In the genomic region with DNA sequence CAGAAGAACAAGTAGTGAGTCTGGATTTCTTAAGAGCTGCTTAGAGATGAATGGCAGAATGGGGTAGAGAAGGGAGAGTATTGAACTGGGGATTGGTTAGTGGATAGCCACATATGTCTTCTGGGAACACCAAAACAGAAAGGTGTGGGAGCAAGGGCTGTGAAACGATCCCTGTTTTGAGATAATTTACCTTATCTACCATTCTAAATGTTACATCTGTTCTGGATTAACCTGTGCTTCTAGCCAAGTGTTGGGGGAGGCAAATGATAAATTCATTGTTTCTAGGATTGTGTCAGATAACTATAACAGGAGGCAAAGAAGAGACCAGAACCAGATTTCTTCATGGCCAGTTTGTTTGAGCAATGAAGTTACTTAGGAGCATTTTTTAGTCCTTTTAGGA, we compare ENCODE assay signal across 21 cellular contexts. TPM values are rescaled to one million over a fixed set of nuclear protein-coding genes. Genes with fewer than 3 reads are reported as not detected.
DNase-seq lines count a peak whose midpoint lies in the region; ATAC-seq, FAIRE-seq and TF ChIP-seq lines count a peak whose summit lies in the region.
"Had no signal": no experiment of that assay in that cellular context is flagged by ENCODE, and none has a peak within 500 bp of the region (broad histone marks: within the 10 kb centered on the region; RNA-seq: fewer than 3 reads in every experiment).

No MANE protein-coding gene starts in this region.

- TF ChIP-seq EP300 in K562 (IDR thresholded peaks at IDR 0.05; ENCODE audit: low read length): peak; percentile 36; the same call in 1 of the 2 replicates

- H3K27ac ChIP-seq in K562 (ENCODE audit: extremely low read depth, low read depth, low read length) (no peak overlapping the region), heart right ventricle (no peak overlapping the region)
- H3K27ac ChIP-seq: A549, HL-60 had no signal

- intact Hi-C loops in K562 (cut with micrococcal nuclease): no loop called here
- intact Hi-C loops in heart right ventricle (cut with DNase I): no loop called here

- H3K9me3 Mint-ChIP-seq in activated naive CD4-positive, alpha-beta T cell treated with anti-CD3 and anti-CD28 coated beads, Interleukin-2, amount 50 U/mL, for 24 hours: no peaks in the 10 kb centered on the region
- H3K9me3 Mint-ChIP-seq in naive B cell: peaks cover 0 to 5% (median 1%) of the 10 kb centered on the region in 7 donors
- H3K9me3 Mint-ChIP-seq in immature natural killer cell: no peaks in the 10 kb centered on the region
- H3K9me3 Mint-ChIP-seq: CD4-positive, CD25-positive, alpha-beta regulatory T cell; HFFc6 had no signal

- ATAC-seq in K562: peak; percentile 29
- no peak for ATAC-seq in naive B cell (ENCODE audit: low read depth in 2 of 2)
- no peak for ATAC-seq in heart right ventricle
- no peak for ATAC-seq in GM21528 (IDR thresholded peaks at IDR 0.05; ENCODE audit: low FRiP score, unreplicated experiment)
- ATAC-seq: A549, Panc1 had no signal

- no peaks in the 10 kb centered on the region for H3K9me1 ChIP-seq in K562 (ENCODE audit: control insufficient read depth, insufficient read depth, low read length)

- H3K4me3 ChIP-seq in K562 (no peak overlapping the region), heart right ventricle (no peak overlapping the region)
- H3K4me3 ChIP-seq: A549 had no signal

- H3K4me1 Mint-ChIP-seq in activated naive CD4-positive, alpha-beta T cell treated with anti-CD3 and anti-CD28 coated beads, Interleukin-2, amount 50 U/mL, for 24 hours: peaks cover 73% of the 10 kb centered on the region
- H3K4me1 Mint-ChIP-seq in naive B cell: peaks cover 50 to 65% (median 62%) of the 10 kb centered on the region in 3 donors
- H3K4me1 Mint-ChIP-seq in immature natural killer cell: peaks cover 52 to 78% of the 10 kb centered on the region in 2 donors

- CTCF ChIA-PET in K562 (lab: Yijun Ruan, JAX; ENCODE audit: low intra/inter-chr PET ratio): no interaction called here

- TF ChIP-seq RAD21 in K562 (CRISPR knock-in tag; conservative IDR thresholded peaks at IDR 0.05 in 1 of 2, IDR thresholded peaks at IDR 0.05 in 1 of 2): no peak

- TF ChIP-seq CTCF in K562 (IDR thresholded peaks at IDR 0.05 in 2 of 3, conservative IDR thresholded peaks at IDR 0.05 in 1 of 3; ENCODE audit: insufficient read depth in 2 of 3, low read depth in 1 of 3, low read length in 3 of 3) (no peak), heart right ventricle (IDR thresholded peaks at IDR 0.05) (no peak)

- POLR2A ChIA-PET in K562 (lab: Yijun Ruan, JAX): interaction anchor here (1.3 kb wide), 1 partner anchor 36 kb away, joined by 11 read pairs; the partner anchor contains the start of genes NKIRAS1 and RPL15

- no peaks in the 10 kb centered on the region for H3K27me3 Mint-ChIP-seq in activated naive CD4-positive, alpha-beta T cell treated with anti-CD3 and anti-CD28 coated beads, Interleukin-2, amount 50 U/mL, for 24 hours
- H3K27me3 Mint-ChIP-seq in naive B cell (no peaks in the 10 kb centered on the region), immature natural killer cell (ENCODE audit: low read depth in 3 of 3) (peaks cover 4 to 15% (median 10%) of the 10 kb centered on the region in 3 donors)
- H3K27me3 Mint-ChIP-seq: CD4-positive, CD25-positive, alpha-beta regulatory T cell had no signal

- H2AFZ ChIP-seq in K562 (ENCODE audit: low read depth, low read length): no peak overlapping the region

- H4K20me1 ChIP-seq in K562 (replicated peaks; ENCODE audit: control insufficient read depth, insufficient read depth, low read length): no peaks in the 10 kb centered on the region

- no peak overlapping the region for H3K4me2 ChIP-seq in K562 (ENCODE audit: insufficient read depth, low read length)
- H3K4me2 ChIP-seq: A549 had no signal

- H3K9ac ChIP-seq in K562 (ENCODE audit: insufficient read depth in 1 of 2, low read depth in 2 of 2, low read length in 2 of 2): no peak overlapping the region

- peaks cover 0 to 14% of the 10 kb centered on the region in 2 experiments; a peak in 2 of 5 replicates for H3K4me1 ChIP-seq in K562 (replicated peaks in 1 of 2; ENCODE audit: control insufficient read depth in 2 of 2, insufficient read depth in 2 of 2, low read length in 2 of 2)
- H3K4me1 ChIP-seq in heart right ventricle: peaks cover 14 to 82% (median 66%) of the 10 kb centered on the region in 9 donors

- BruUV-seq in K562 (replicated peaks; lab: Mats Ljungman, UMichigan): no TSS peak

- no peaks in the 10 kb centered on the region for H3K9me3 ChIP-seq in K562 (replicated peaks; ENCODE audit: control insufficient read depth, insufficient read depth, low read depth, low read length)
- H3K9me3 ChIP-seq in heart right ventricle: no peaks in the 10 kb centered on the region
- H3K9me3 ChIP-seq: A549 had no signal

- in situ Hi-C loops in K562 (cut with MboI): no loop called here

- H3K36me3 Mint-ChIP-seq in activated naive CD4-positive, alpha-beta T cell treated with anti-CD3 and anti-CD28 coated beads, Interleukin-2, amount 50 U/mL, for 24 hours: peaks cover 4% of the 10 kb centered on the region
- H3K36me3 Mint-ChIP-seq in naive B cell (peaks cover 15 to 21% of the 10 kb centered on the region in 2 donors), immature natural killer cell (peaks cover 8 to 20% (median 12%) of the 10 kb centered on the region in 3 donors)

- no peak overlapping the region for H3K4me3 Mint-ChIP-seq in activated naive CD4-positive, alpha-beta T cell treated with anti-CD3 and anti-CD28 coated beads, Interleukin-2, amount 50 U/mL, for 24 hours
- H3K4me3 Mint-ChIP-seq in naive B cell (peak overlapping the region in 7 of 8 donors; percentile 10 to 62 (median 33)), immature natural killer cell (no peak overlapping the region)
- H3K4me3 Mint-ChIP-seq: HFFc6 had no signal

- peak overlapping the region; percentile 53 for H3K27ac Mint-ChIP-seq in activated naive CD4-positive, alpha-beta T cell treated with anti-CD3 and anti-CD28 coated beads, Interleukin-2, amount 50 U/mL, for 24 hours
- H3K27ac Mint-ChIP-seq in naive B cell (peak overlapping the region in 1 of 6 donors; percentile 60), immature natural killer cell (peak overlapping the region in 1 of 6 donors; percentile 9)
- H3K27ac Mint-ChIP-seq: CD4-positive, CD25-positive, alpha-beta regulatory T cell; HFFc6 had no signal

- H3K36me3 ChIP-seq in K562 (ENCODE audit: control insufficient read depth, insufficient read depth, low read length) (no peaks in the 10 kb centered on the region; the same call in 2 of the 3 replicates), heart right ventricle (peaks cover 0 to 41% (median 3%) of the 10 kb centered on the region in 9 donors)

- H3K27me3 ChIP-seq in K562 (ENCODE audit: control insufficient read depth in 2 of 2, insufficient read depth in 2 of 2, low read length in 2 of 2) (no peaks in the 10 kb centered on the region), heart right ventricle (no peaks in the 10 kb centered on the region)

- no peak for TF ChIP-seq POLR2A in K562 (conservative IDR thresholded peaks at IDR 0.05)

- 5% methylated on average over 1 of the region's 1 CpG for WGBS in K562 (ENCODE audit: insufficient coverage, low coverage, missing lambda C conversion rate)
- 22 to 42% methylated on average over 1 of the region's 1 CpG for WGBS in heart right ventricle, 2 donors

- FAIRE-seq in K562 (lab: Jason Lieb, UNC): no peak
- FAIRE-seq: A549 had no signal

- DNase-seq in activated naive CD4-positive, alpha-beta T cell (lab: John Stamatoyannopoulos, UW): no peak
- DNase-seq in K562 (ENCODE audit: extremely low read depth in 1 of 4, low spot score in 3 of 4): peak in 2 of 4 experiments; percentile 21 to 35
- no peak for DNase-seq in naive B cell
- DNase-seq in OCI-M1 (lab: John Stamatoyannopoulos, UW): no peak
- DNase-seq in heart right ventricle: no peak
- DNase-seq in immature natural killer cell: no peak
- DNase-seq: CD4-positive, CD25-positive, alpha-beta regulatory T cell; DND-41; GF-D8; HFFc6; KBM-7; NCI-H1092; NCI-H1694; NCI-H446 treated with DMSO at 0.1 percent for 48 hours; NCI-H748 treated with DMSO at 0.1 percent for 48 hours; Right ventricle myocardium superior had no signal

- H3K79me2 ChIP-seq in K562 (ENCODE audit: control insufficient read depth, insufficient read depth, low read length): no peaks in the 10 kb centered on the region

RNA-seq across cellular contexts. Expression of gene NR1D2, which starts 8.4 kb away (rescaled TPM):
- 2.5 and 9.3 TPM in 2 replicates for total RNA-seq in K562 (2011; cell fraction: chromatin; rRNA removed; ENCODE audit: low replicate concordance)
- total RNA-seq in K562 (2011; cell fraction: nucleolus; rRNA removed): 1.5 and 1.7 TPM in 2 replicates
- total RNA-seq in K562 (2011; cell fraction: nucleoplasm; rRNA removed): 2.7 and 3.3 TPM in 2 replicates
- total RNA-seq in K562 (2014; rRNA removed): 2.6 and 2.9 TPM in 2 replicates
- total RNA-seq in K562 (2014; rRNA removed; fragmentation: Illumina TruSeq; extraction: Trizol): 4.8 and 5.7 TPM in 2 replicates
- 3.2 and 3.6 TPM in 2 replicates for total RNA-seq in K562 (2015; rRNA removed; fragmentation: Illumina TruSeq; extraction: Trizol)
- total RNA-seq in K562 (2021): 4.2 and 5.5 TPM in 2 replicates
- polyA plus RNA-seq in K562 (2011; rRNA removed): 1.6 and 2.5 TPM in 2 replicates
- polyA plus RNA-seq in K562 (2011; cell fraction: cytosol; rRNA removed): 0.51 and 0.77 TPM in 2 replicates
- polyA plus RNA-seq in K562 (2011; cell fraction: nucleus; rRNA removed): 0.67 and 1.1 TPM in 2 replicates
- polyA plus RNA-seq in K562 (2012): 1.9 and 2.7 TPM in 2 replicates
- polyA plus RNA-seq in K562 (2014; fragmentation: Illumina TruSeq; extraction: Trizol): 3.2 and 3.3 TPM in 2 replicates
- polyA plus RNA-seq in K562 (2014; fragmentation: Nextera tagmentation; extraction: Ambion mirVana): 1 to 10 TPM; 1.2 TPM
- 1.3 and 2.2 TPM in 2 replicates for polyA plus RNA-seq in K562 (2014; rRNA removed)
- 11.3 and 12.5 TPM in 2 replicates for polyA minus RNA-seq in K562 (2011; rRNA and poly(A)+ RNA removed)
- 3.2 and 3.5 TPM in 2 replicates for polyA minus RNA-seq in K562 (2011; cell fraction: cytosol; rRNA and poly(A)+ RNA removed)
- 1.3 and 2.7 TPM in 2 replicates for polyA minus RNA-seq in K562 (2011; cell fraction: nucleus; rRNA and poly(A)+ RNA removed)
- polyA plus RNA-seq in naive B cell (ENCODE audit: low read depth in 6 of 6): 10 to 100 TPM; 14.1 to 55.0 (median 39.2) TPM
- 10 to 100 TPM; 12.4 to 54.7 (median 36.2) TPM for total RNA-seq in heart right ventricle
- polyA plus RNA-seq in heart right ventricle: 1 to 10 TPM; 2.8 to 8.3 TPM
- polyA plus RNA-seq in immature natural killer cell: 10 to 100 TPM; 15.5 to 24.4 (median 16.2) TPM

RNA-seq across cellular contexts. Expression of gene RPL15, which starts 36.6 kb away (rescaled TPM):
- total RNA-seq in K562 (2011; cell fraction: chromatin; rRNA removed; ENCODE audit: low replicate concordance): 238 and 411 TPM in 2 replicates
- total RNA-seq in K562 (2011; cell fraction: nucleolus; rRNA removed): 765 and 867 TPM in 2 replicates
- 735 and 1,463 TPM in 2 replicates for total RNA-seq in K562 (2011; cell fraction: nucleoplasm; rRNA removed)
- 2,466 and 2,533 TPM in 2 replicates for total RNA-seq in K562 (2014; rRNA removed)
- total RNA-seq in K562 (2014; rRNA removed; fragmentation: Illumina TruSeq; extraction: Trizol): 1,923 and 2,393 TPM in 2 replicates
- 2,774 and 3,068 TPM in 2 replicates for total RNA-seq in K562 (2015; rRNA removed; fragmentation: Illumina TruSeq; extraction: Trizol)
- 2,579 and 2,753 TPM in 2 replicates for total RNA-seq in K562 (2021)
- polyA plus RNA-seq in K562 (2011; rRNA removed): 4,017 and 4,081 TPM in 2 replicates
- 6,575 and 7,027 TPM in 2 replicates for polyA plus RNA-seq in K562 (2011; cell fraction: cytosol; rRNA removed)
- 1,268 and 2,124 TPM in 2 replicates for polyA plus RNA-seq in K562 (2011; cell fraction: nucleus; rRNA removed)
- polyA plus RNA-seq in K562 (2012): 3,041 and 6,015 TPM in 2 replicates
- 3,791 and 3,928 TPM in 2 replicates for polyA plus RNA-seq in K562 (2014; fragmentation: Illumina TruSeq; extraction: Trizol)
- 1,000 to 10,000 TPM; 7,800 to 8,850 TPM for polyA plus RNA-seq in K562 (2014; fragmentation: Nextera tagmentation; extraction: Ambion mirVana)
- 5,148 and 5,287 TPM in 2 replicates for polyA plus RNA-seq in K562 (2014; rRNA removed)
- polyA minus RNA-seq in K562 (2011; rRNA and poly(A)+ RNA removed): 1,404 and 1,476 TPM in 2 replicates
- 1,271 and 1,367 TPM in 2 replicates for polyA minus RNA-seq in K562 (2011; cell fraction: cytosol; rRNA and poly(A)+ RNA removed)
- 253 and 438 TPM in 2 replicates for polyA minus RNA-seq in K562 (2011; cell fraction: nucleus; rRNA and poly(A)+ RNA removed)
- 1,000 to 10,000 TPM; 5,343 to 7,068 (median 5,837) TPM for polyA plus RNA-seq in naive B cell (ENCODE audit: low read depth in 6 of 6)
- total RNA-seq in heart right ventricle: 1,000 to 10,000 TPM in 2 of 10 donors, 100 to 1,000 TPM in 8; 869 to 1,215 (median 928) TPM
- polyA plus RNA-seq in heart right ventricle: 1,000 to 10,000 TPM; 1,101 to 3,225 TPM
- polyA plus RNA-seq in immature natural killer cell: 1,000 to 10,000 TPM; 2,712 to 5,031 (median 2,871) TPM

RNA-seq across cellular contexts. Expression of gene NKIRAS1, which starts 36.7 kb away (rescaled TPM):
- total RNA-seq in K562 (2011; cell fraction: chromatin; rRNA removed; ENCODE audit: low replicate concordance): 6.4 and 13.1 TPM in 2 replicates
- 4.0 and 4.3 TPM in 2 replicates for total RNA-seq in K562 (2011; cell fraction: nucleolus; rRNA removed)
- 11.9 and 17.8 TPM in 2 replicates for total RNA-seq in K562 (2011; cell fraction: nucleoplasm; rRNA removed)
- total RNA-seq in K562 (2014; rRNA removed) (5.5 and 6.1 TPM in 2 replicates), K562 (2014; rRNA removed; fragmentation: Illumina TruSeq; extraction: Trizol) (8.4 TPM in 2 replicates), K562 (2015; rRNA removed; fragmentation: Illumina TruSeq; extraction: Trizol) (10.3 and 10.8 TPM in 2 replicates), K562 (2021) (4.3 and 5.1 TPM in 2 replicates), heart right ventricle (10 to 100 TPM; 15.2 to 24.2 (median 20.3) TPM)
- polyA plus RNA-seq in K562 (2011; rRNA removed) (5.3 and 7.1 TPM in 2 replicates), K562 (2014; fragmentation: Illumina TruSeq; extraction: Trizol) (5.9 and 6.9 TPM in 2 replicates), K562 (2014; fragmentation: Nextera tagmentation; extraction: Ambion mirVana) (1 to 10 TPM; 5.5 to 5.6 TPM), K562 (2014; rRNA removed) (6.3 and 6.4 TPM in 2 replicates), naive B cell (ENCODE audit: low read depth in 6 of 6) (1 to 10 TPM; 5.2 to 7.9 (median 6.2) TPM), heart right ventricle (10 to 100 TPM in 1 of 2 donors, 1 to 10 TPM in 1; 9.4 to 12.0 TPM), immature natural killer cell (1 to 10 TPM; 2.1 to 4.7 (median 4.0) TPM)
- polyA plus RNA-seq in K562 (2011; cell fraction: cytosol; rRNA removed): 1.6 and 3.9 TPM in 2 replicates
- polyA plus RNA-seq in K562 (2011; cell fraction: nucleus; rRNA removed): 3.1 and 3.7 TPM in 2 replicates
- 3.6 and 4.8 TPM in 2 replicates for polyA plus RNA-seq in K562 (2012)
- 6.5 and 8.6 TPM in 2 replicates for polyA minus RNA-seq in K562 (2011; rRNA and poly(A)+ RNA removed)
- 2.4 and 2.7 TPM in 2 replicates for polyA minus RNA-seq in K562 (2011; cell fraction: cytosol; rRNA and poly(A)+ RNA removed)
- polyA minus RNA-seq in K562 (2011; cell fraction: nucleus; rRNA and poly(A)+ RNA removed): 6.5 and 9.6 TPM in 2 replicates

Comparison
In these comparisons a context has a peak if more than half of its experiments do, and no peak if none do; other contexts are left out.
1. H3K4me3 Mint-ChIP-seq: peak in naive B cell (7 of 8); none in activated naive CD4-positive, alpha-beta T cell treated with anti-CD3 and anti-CD28 coated beads, Interleukin-2, amount 50 U/mL, for 24 hours (single experiment) and immature natural killer cell (0 of 5).